ENCODE assay signal across 8 cellular contexts in genomic region chr17:82022310-82022980, GRCh38. TPM values are rescaled to one million over a fixed set of nuclear protein-coding genes. Genes with fewer than 3 reads are reported as not detected.
DNase-seq lines count a peak whose midpoint lies in the region; ATAC-seq, FAIRE-seq and TF ChIP-seq lines count a peak whose summit lies in the region.

TSS of gene CENPX (minus strand) at chr17:82022878. CDS start at chr17:82022861, 17 bp downstream.

- H3K27me3 ChIP-seq in H1 (replicated peaks in 1 of 4; ENCODE audit: control insufficient read depth in 3 of 4, extremely low read depth in 1 of 4, insufficient read depth in 3 of 4, low read length in 3 of 4) = no peaks in the 10 kb centered on the region

- no peak within 1 kb of the TSS for H2BK120ac ChIP-seq in H1 (replicated peaks; ENCODE audit: low read depth, low read length)

- peak within 1 kb of the TSS; percentile 83; the same call in 1 of the 2 replicates for H2BK5ac ChIP-seq in H1 (ENCODE audit: low read depth, low read length)

- peak within 1 kb of the TSS; percentile 52 for H4K5ac ChIP-seq in H1 (ENCODE audit: insufficient read length, low read depth, low read length)

- peaks cover 0 to 5% (median 3%) of the 10 kb centered on the region in 3 donors for H3K27me3 Mint-ChIP-seq in naive B cell

- POLR2A ChIA-PET in H1 (lab: Charles Lee; ENCODE audit: partially characterized antibody) = interaction anchor here (0.6 to 4.3 kb wide), 22 partner anchors 9 to 182 kb away, joined by 3 to 22 read pairs (median 3); partner anchors contain the start of genes ASPSCR1, DCXR, FASN and RAC3

- peak within 1 kb of the TSS; percentile 71 for H3K18ac ChIP-seq in H1 (ENCODE audit: extremely low read depth, low read length)

- WGBS in H1 (ENCODE audit: extremely low coverage in 1 of 2, insufficient coverage in 1 of 2, insufficient read length in 1 of 2, insufficient replicate concordance in 2 of 2, low coverage in 1 of 2, low lambda C conversion rate in 2 of 2, missing lambda C conversion rate in 1 of 2), 2 experiments = 2% methylated on average over 46 of the region's 64 CpGs; no CpG with 5 or more reads in 1 of the 2 experiments

- peak; percentile 9 to 14 for ATAC-seq in naive B cell (ENCODE audit: low read depth in 2 of 2)
- ATAC-seq in GM19023 (IDR thresholded peaks at IDR 0.05; ENCODE audit: unreplicated experiment) = no peak

- H3K9ac ChIP-seq in H1 (replicated peaks in 1 of 4; ENCODE audit: extremely low read depth in 1 of 4, low read depth in 3 of 4, low read length in 3 of 4) = peak within 1 kb of the TSS; percentile 76 to 80 (median 80)

- peak within 1 kb of the TSS; percentile 87 to 96 for H3K4me2 ChIP-seq in H1 (ENCODE audit: insufficient read depth in 1 of 2, low read depth in 2 of 2, low read length in 2 of 2)

- no peaks in the 10 kb centered on the region for H3K36me3 Mint-ChIP-seq in naive B cell

- no peak within 1 kb of the TSS; the same call in 1 of the 2 replicates for H2AK5ac ChIP-seq in H1 (ENCODE audit: low read depth, low read length)

- H3K9me3 Mint-ChIP-seq in naive B cell = no peaks in the 10 kb centered on the region

- peak within 1 kb of the TSS; percentile 84 for H3K56ac ChIP-seq in H1 (replicated peaks; ENCODE audit: insufficient read length, low read depth, low read length)

- H3K79me2 ChIP-seq in H1 (ENCODE audit: control insufficient read depth in 1 of 2, insufficient read depth in 2 of 2, low read length in 2 of 2) = peaks cover 0 to 12% of the 10 kb centered on the region in 2 experiments; a peak in 1 of 4 replicates

- peak within 1 kb of the TSS; percentile 69 for H4K8ac ChIP-seq in H1 (ENCODE audit: extremely low read depth, insufficient read depth, low read length)

- TF ChIP-seq POLR2A in H1 (IDR thresholded peaks at IDR 0.05; ENCODE audit: control extremely low read depth in 1 of 2, low read depth in 2 of 2, low read length in 2 of 2) = peak in 1 of 2 experiments; percentile 35; a peak in 1 of 3 replicates

- no peak for TF ChIP-seq EP300 in H1 (IDR thresholded peaks at IDR 0.05; ENCODE audit: borderline replicate concordance in 1 of 2, low read depth in 2 of 2, low read length in 2 of 2)

- peak within 1 kb of the TSS in 5 of 6 donors; percentile 0 to 88 (median 70) for H3K27ac Mint-ChIP-seq in naive B cell

- peaks cover 0 to 14% (median 8%) of the 10 kb centered on the region in 4 experiments; a peak in 5 of 7 replicates for H3K4me1 ChIP-seq in H1 (replicated peaks in 1 of 4; ENCODE audit: control insufficient read depth in 3 of 4, insufficient read depth in 4 of 4, low read length in 3 of 4)

- TF ChIP-seq RAD21 in H1 (IDR thresholded peaks at IDR 0.05 in 1 of 2, conservative IDR thresholded peaks at IDR 0.05 in 1 of 2; ENCODE audit: low read depth in 2 of 2, low read length in 2 of 2) = no peak

- H4K20me1 ChIP-seq in H1 (replicated peaks in 1 of 2; ENCODE audit: control insufficient read depth in 1 of 2, insufficient read depth in 2 of 2, low read length in 2 of 2) = peaks cover 7 to 13% of the 10 kb centered on the region in 2 experiments

- H4K91ac ChIP-seq in H1 (replicated peaks; ENCODE audit: insufficient read length, low read length) = peak within 1 kb of the TSS; percentile 44

- no peak within 1 kb of the TSS for H3K14ac ChIP-seq in H1 (ENCODE audit: insufficient read length)

- DNase-seq in NCI-H146 (lab: John Stamatoyannopoulos, UW) = peak; percentile 30
- DNase-seq in NCI-H146 treated with DMSO at 0.1 percent for 48 hours (lab: John Stamatoyannopoulos, UW; ENCODE audit: unreplicated experiment) = no peak
- DNase-seq in OCI-M1 (lab: John Stamatoyannopoulos, UW) = peak; percentile 41
- DNase-seq in H1 (ENCODE audit: low read depth in 1 of 2, low spot score in 2 of 2) = no peak
- no peak for DNase-seq in naive B cell
- DNase-seq in NCI-H2081 treated with DMSO at 0.1 percent for 48 hours (lab: John Stamatoyannopoulos, UW) = no peak
- DNase-seq in RCC 7860 (ENCODE audit: low spot score) = no peak

- H3K9me3 ChIP-seq in H1 (ENCODE audit: insufficient read depth in 2 of 2, low read depth in 1 of 2, low read length in 1 of 2) = no peaks in the 10 kb centered on the region

- peaks cover 7 to 20% (median 14%) of the 10 kb centered on the region in 3 donors for H3K4me1 Mint-ChIP-seq in naive B cell

- H3K79me1 ChIP-seq in H1 (ENCODE audit: low read depth, low read length) = peaks cover 4% of the 10 kb centered on the region; the same call in 1 of the 2 replicates

- CTCF ChIA-PET in H1 (lab: Charles Lee; ENCODE audit: partially characterized antibody) = interaction anchor here (0.6 to 3.0 kb wide), 13 partner anchors 9 to 116 kb away, joined by 3 to 13 read pairs (median 4); partner anchors contain the start of genes MAFG and RAC3

- H3K23ac ChIP-seq in H1 (ENCODE audit: insufficient read length) = no peak within 1 kb of the TSS

- H3K4me3 ChIP-seq in H1 (ENCODE audit: extremely low read depth in 1 of 4, insufficient read depth in 2 of 4, low read depth in 3 of 4, low read length in 4 of 4) = peak within 1 kb of the TSS; percentile 83 to 93 (median 86)

- H3K27ac ChIP-seq in H1 (ENCODE audit: low read depth, low read length) = peak within 1 kb of the TSS; percentile 46; the same call in 1 of the 2 replicates

- no peak within 1 kb of the TSS for H2BK20ac ChIP-seq in H1 (ENCODE audit: low read length)

- TF ChIP-seq CTCF in H1 (IDR thresholded peaks at IDR 0.05; ENCODE audit: control extremely low read depth in 1 of 3, insufficient read depth in 1 of 3, low read depth in 1 of 3, low read length in 3 of 3) = no peak

- H3K23me2 ChIP-seq in H1 (ENCODE audit: low read depth, low read length) = peaks cover 12% of the 10 kb centered on the region

- H2BK15ac ChIP-seq in H1 (ENCODE audit: low read length) = peak within 1 kb of the TSS; percentile 29; the same call in 1 of the 2 replicates

- FAIRE-seq in H1 (lab: Jason Lieb, UNC) (no peak), RCC 7860 (lab: Jason Lieb, UNC) (no peak)

- H3K36me3 ChIP-seq in H1 (ENCODE audit: control insufficient read depth in 2 of 4, insufficient read depth in 4 of 4, low read length in 3 of 4) = no peaks in the 10 kb centered on the region

- H3K4ac ChIP-seq in H1 (replicated peaks; ENCODE audit: insufficient read length, low read depth, low read length) = peak within 1 kb of the TSS; percentile 21

- H2BK12ac ChIP-seq in H1 (ENCODE audit: low read depth, low read length) = no peak within 1 kb of the TSS

- H2AFZ ChIP-seq in H1 (ENCODE audit: low read length) = no peak within 1 kb of the TSS; the same call in 1 of the 2 replicates

- H3K4me3 Mint-ChIP-seq in naive B cell = peak within 1 kb of the TSS; percentile 81 to 93 (median 88)

TF ChIP-seq in H1, 55 proteins besides CTCF, POLR2A, EP300 and RAD21 (continues in another document):
- no peak for TF ChIP-seq NANOG (IDR thresholded peaks at IDR 0.05; ENCODE audit: insufficient read depth, low read depth, low read length, poor library complexity, severe bottlenecking)
- TF ChIP-seq SIN3A (conservative IDR thresholded peaks at IDR 0.05 in 1 of 2, IDR thresholded peaks at IDR 0.05 in 1 of 2; ENCODE audit: low read depth in 1 of 2, low read length in 2 of 2) = 0 out of 4 replicates have a peak, but pooled peaks of 1 of the 2 experiments have one; percentile 19
- TF ChIP-seq, protein P1, sequence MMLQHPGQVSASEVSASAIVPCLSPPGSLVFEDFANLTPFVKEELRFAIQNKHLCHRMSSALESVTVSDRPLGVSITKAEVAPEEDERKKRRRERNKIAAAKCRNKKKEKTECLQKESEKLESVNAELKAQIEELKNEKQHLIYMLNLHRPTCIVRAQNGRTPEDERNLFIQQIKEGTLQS (IDR thresholded peaks at IDR 0.05; ENCODE audit: insufficient read depth, low read depth, low read length) = no peak
- TF ChIP-seq SIRT6 (IDR thresholded peaks at IDR 0.05; ENCODE audit: low read length) = no peak
- TF ChIP-seq BRCA1 (IDR thresholded peaks at IDR 0.05; ENCODE audit: low read depth, low read length) = no peak
- no peak for TF ChIP-seq EGR1 (IDR thresholded peaks at IDR 0.05; ENCODE audit: borderline replicate concordance, low read depth, low read length)
- TF ChIP-seq HDAC6 (IDR thresholded peaks at IDR 0.05; ENCODE audit: low read depth, low read length) = no peak
- no peak for TF ChIP-seq TEAD4 (IDR thresholded peaks at IDR 0.05; ENCODE audit: low read depth, low read length)
- no peak for TF ChIP-seq JUN (IDR thresholded peaks at IDR 0.05; ENCODE audit: low read depth, low read length)
- no peak for TF ChIP-seq GABPA (IDR thresholded peaks at IDR 0.05; ENCODE audit: borderline replicate concordance, insufficient read depth, low read length)
- TF ChIP-seq SP4 (IDR thresholded peaks at IDR 0.05; ENCODE audit: low read length) = no peak
- no peak for TF ChIP-seq CHD2 (IDR thresholded peaks at IDR 0.05; ENCODE audit: low read length)
- TF ChIP-seq RBBP5 (IDR thresholded peaks at IDR 0.05; ENCODE audit: borderline replicate concordance, low read depth, low read length) = no peak
- TF ChIP-seq, protein P2, sequence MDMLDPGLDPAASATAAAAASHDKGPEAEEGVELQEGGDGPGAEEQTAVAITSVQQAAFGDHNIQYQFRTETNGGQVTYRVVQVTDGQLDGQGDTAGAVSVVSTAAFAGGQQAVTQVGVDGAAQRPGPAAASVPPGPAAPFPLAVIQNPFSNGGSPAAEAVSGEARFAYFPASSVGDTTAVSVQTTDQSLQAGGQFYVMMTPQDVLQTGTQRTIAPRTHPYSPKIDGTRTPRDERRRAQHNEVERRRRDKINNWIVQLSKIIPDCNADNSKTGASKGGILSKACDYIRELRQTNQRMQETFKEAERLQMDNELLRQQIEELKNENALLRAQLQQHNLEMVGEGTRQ (IDR thresholded peaks at IDR 0.05; ENCODE audit: low read length) = no peak
- no peak for TF ChIP-seq BCL11A (IDR thresholded peaks at IDR 0.05; ENCODE audit: low read depth in 2 of 2, low read length in 2 of 2)
- TF ChIP-seq TCF12 (IDR thresholded peaks at IDR 0.05; ENCODE audit: low read depth, low read length) = no peak

RNA-seq across cellular contexts. Expression of gene CENPX, which starts in this region (rescaled TPM):
- total RNA-seq in H1 (2021; fragmentation: NEBNext Ultra II Directional; extraction: Animal tissue kit (Norgen Biotek cat#: 25700)) = 111 and 116 TPM in 2 replicates
- polyA plus RNA-seq in H1 (2011; rRNA removed) = 122 and 133 TPM in 2 replicates
- polyA plus RNA-seq in H1 (2011; cell fraction: cytosol; rRNA removed) = 131 TPM
- polyA plus RNA-seq in H1 (2011; cell fraction: nucleus; rRNA removed) = 145 TPM
- 94.8 to 140 TPM (median 130 TPM) in 4 replicates for polyA plus RNA-seq in H1 (2012, experiment 1 of 2)
- 158 TPM for polyA plus RNA-seq in H1 (2012, experiment 2 of 2)
- 61.6 TPM for polyA plus RNA-seq in H1 (2013, experiment 1 of 2)
- polyA plus RNA-seq in H1 (2013, experiment 2 of 2) = 59.1 TPM
- 21.3 and 26.4 TPM in 2 replicates for polyA minus RNA-seq in H1 (2011; rRNA and poly(A)+ RNA removed)
- 35.9 TPM for polyA minus RNA-seq in H1 (2011; cell fraction: cytosol; rRNA and poly(A)+ RNA removed)
- polyA minus RNA-seq in H1 (2011; cell fraction: nucleus; rRNA and poly(A)+ RNA removed) = 36.4 TPM
- polyA plus RNA-seq in naive B cell (ENCODE audit: low read depth in 6 of 6) = 10 to 100 TPM; 52.6 to 77.6 (median 58.3) TPM

Comparison
In these comparisons a context has a peak if more than half of its experiments do, and no peak if none do; other contexts are left out.
1. DNase-seq: peak in NCI-H146 (single experiment) and OCI-M1 (single experiment); none in NCI-H146 treated with DMSO at 0.1 percent for 48 hours (single experiment), H1 (0 of 2), naive B cell (single experiment), NCI-H2081 treated with DMSO at 0.1 percent for 48 hours (single experiment) and RCC 7860 (single experiment).